12 cellular contexts compared by ENCODE assay signal in the genomic region with DNA sequence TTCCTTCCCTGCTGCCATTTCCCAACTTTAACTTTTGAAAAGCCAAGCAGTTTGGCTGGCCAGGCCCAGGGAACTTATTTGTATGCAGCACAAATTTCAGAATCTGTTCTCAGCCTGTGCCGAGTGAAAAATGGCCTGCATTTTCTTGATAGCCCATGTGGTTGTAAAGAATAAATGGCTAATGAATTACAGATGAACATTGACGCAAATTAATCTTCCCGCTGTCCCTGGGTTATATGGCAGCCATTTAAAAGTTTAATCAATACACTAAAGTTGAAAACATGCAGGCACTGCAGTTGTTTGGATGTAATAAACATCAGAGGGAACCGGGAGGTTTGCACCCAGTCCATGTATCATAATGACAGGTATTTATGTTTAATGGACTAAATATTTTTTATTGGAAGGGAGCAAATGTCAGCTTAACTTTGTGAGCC.
"Had no signal": no experiment of that assay in that cellular context is flagged by ENCODE, and none has a peak within 500 bp of the region (broad histone marks: within the 10 kb centered on the region; RNA-seq: fewer than 3 reads in every experiment).

No MANE protein-coding gene starts in this region.

- H3K27me3 ChIP-seq: colonic mucosa, ovary had no signal

- H3K36me3 ChIP-seq: colonic mucosa, ovary had no signal

- ATAC-seq: left lobe of liver, T-helper 17 cell had no signal

- H3K36me3 Mint-ChIP-seq: activated naive CD4-positive, alpha-beta T cell treated with anti-CD3 and anti-CD28 coated beads, Interleukin-2, amount 50 U/mL, for 24 hours; memory B cell had no signal

- DNase-seq: activated T-cell treated with anti-CD3 and anti-CD28 coated beads, Interleukin-2, amount 50 U/mL, for 1 hour; colonic mucosa; SIG-M5; stimulated activated CD4-positive, alpha-beta T cell treated with anti-CD3 and anti-CD28 coated beads, Interleukin-15, amount 100 ng/mL, for 24 hours; T-helper 17 cell; trophoblast cell had no signal

- H3K27me3 Mint-ChIP-seq: activated naive CD4-positive, alpha-beta T cell treated with anti-CD3 and anti-CD28 coated beads, Interleukin-2, amount 50 U/mL, for 24 hours; memory B cell; T-helper 17 cell had no signal

- H3K27ac ChIP-seq: colonic mucosa, epithelial cell of prostate had no signal

- H3K27ac Mint-ChIP-seq: activated naive CD4-positive, alpha-beta T cell treated with anti-CD3 and anti-CD28 coated beads, Interleukin-2, amount 50 U/mL, for 24 hours; memory B cell; T-helper 17 cell had no signal

- H3K9me3 Mint-ChIP-seq: memory B cell had no signal

- H3K4me1 Mint-ChIP-seq: activated naive CD4-positive, alpha-beta T cell treated with anti-CD3 and anti-CD28 coated beads, Interleukin-2, amount 50 U/mL, for 24 hours; memory B cell; neural crest cell; T-helper 17 cell had no signal

- H3K4me3 ChIP-seq: colonic mucosa, ovary had no signal

- H3K4me3 Mint-ChIP-seq: activated naive CD4-positive, alpha-beta T cell treated with anti-CD3 and anti-CD28 coated beads, Interleukin-2, amount 50 U/mL, for 24 hours; memory B cell; neural crest cell; T-helper 17 cell had no signal

- H3K4me1 ChIP-seq: colonic mucosa had no signal

- H3K9me3 ChIP-seq: colonic mucosa, ovary had no signal
